In genomic region chr1:175901076-175901475, GRCh38 we compare ENCODE assay signal across 23 cellular contexts.
"Had no signal": no experiment of that assay in that cellular context is flagged by ENCODE, and none has a peak within 500 bp of the region (broad histone marks: within the 10 kb centered on the region; RNA-seq: fewer than 3 reads in every experiment).

No MANE protein-coding gene starts in this region.

- H3K27me3 ChIP-seq: SJSA1 had no signal

- H3K9ac ChIP-seq: KMS-11 had no signal

- H3K4me1 Mint-ChIP-seq: IgD-negative memory B cell had no signal

- ATAC-seq: K562 had no signal

- H3K9me3 ChIP-seq: SJSA1 had no signal

- H3K9me3 Mint-ChIP-seq: IgD-negative memory B cell had no signal

- H3K4me3 ChIP-seq: K562, SJSA1, SK-N-MC had no signal

- H3K4me2 ChIP-seq: KMS-11 had no signal

- DNase-seq: Kasumi-1, MM.1S, NCI-H1092 treated with DMSO at 0.1 percent for 48 hours, NCI-H1436, NCI-H187, NCI-H2029, NCI-H2081 treated with DMSO at 0.1 percent for 48 hours, NCI-H2171, NCI-H226, NCI-H446, NCI-H510A, NCI-H524 treated with DMSO at 0.1 percent for 48 hours, NCI-H69, NCI-H774, Right ventricle myocardium superior, RPMI8226, SIG-M5 had no signal

- H3K4me1 ChIP-seq: SJSA1 had no signal

- H3K36me3 ChIP-seq: SJSA1 had no signal

- H3K27ac ChIP-seq: HL-60, KMS-11, SJSA1, SK-N-MC had no signal

- H3K4me3 Mint-ChIP-seq: IgD-negative memory B cell had no signal
